In the genomic region with DNA sequence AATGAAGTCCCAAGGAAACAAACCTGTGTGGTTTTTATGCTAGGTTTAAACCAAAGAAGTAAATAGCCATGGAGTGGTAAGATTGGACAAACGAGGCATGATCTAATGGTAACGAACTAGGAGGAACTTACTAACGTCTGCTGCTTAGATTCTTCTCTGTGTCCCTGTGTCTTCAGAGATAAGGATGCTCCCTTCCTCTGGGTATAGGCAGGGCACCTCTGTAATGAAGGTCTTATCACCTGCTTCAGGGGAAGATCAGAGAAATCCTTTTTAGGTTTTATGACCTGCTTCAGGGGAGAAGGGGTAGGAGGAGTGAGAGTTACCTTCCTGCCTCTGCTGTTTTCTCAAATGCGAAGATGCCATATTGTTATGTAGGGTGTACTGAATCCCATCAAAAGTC, we compare ENCODE assay signal across 21 cellular contexts.
"Had no signal": no experiment of that assay in that cellular context is flagged by ENCODE, and none has a peak within 500 bp of the region (broad histone marks: within the 10 kb centered on the region; RNA-seq: fewer than 3 reads in every experiment).

No MANE protein-coding gene starts in this region.

- H3K27ac Mint-ChIP-seq: immature natural killer cell; stimulated activated effector memory CD8-positive, alpha-beta T cell treated with anti-CD3 and anti-CD28 coated beads, Interleukin-12 subunit alpha, Interleukin-12 subunit beta, amount 100 ng/mL, for 72 hours had no signal

- H3K4me3 Mint-ChIP-seq: endodermal cell; immature natural killer cell; nephron; stimulated activated effector memory CD8-positive, alpha-beta T cell treated with anti-CD3 and anti-CD28 coated beads, Interleukin-12 subunit alpha, Interleukin-12 subunit beta, amount 100 ng/mL, for 72 hours; type B pancreatic cell had no signal

- DNase-seq: effector CD4-positive, alpha-beta T cell; endodermal cell; erythroblast; heart right ventricle; hypothalamus; immature natural killer cell; left ventricle myocardium superior; mesenchymal stem cell; naive B cell; right cardiac atrium; stimulated activated CD4-positive, alpha-beta T cell treated with anti-CD3 and anti-CD28 coated beads, Interleukin-4, amount 100 ng/mL, for 1 hour; stimulated activated CD8-positive, alpha-beta memory T cell treated with anti-CD3 and anti-CD28 coated beads, Interleukin-4, amount 100 ng/mL, for 48 hours; stimulated activated naive CD8-positive, alpha-beta T cell treated with anti-CD3 and anti-CD28 coated beads, Interleukin-15, Interleukin-2, amounts not matched to agents 100 U/mL and 50 U/mL, for 24 hours; thyroid gland had no signal

- H3K36me3 Mint-ChIP-seq: immature natural killer cell; naive B cell; stimulated activated effector memory CD8-positive, alpha-beta T cell treated with anti-CD3 and anti-CD28 coated beads, Interleukin-12 subunit alpha, Interleukin-12 subunit beta, amount 100 ng/mL, for 72 hours; type B pancreatic cell had no signal

- H3K4me3 ChIP-seq: coronary artery, heart right ventricle, lung, smooth muscle cell, suprapubic skin, thyroid gland had no signal

- H3K9me3 Mint-ChIP-seq: endodermal cell; immature natural killer cell; naive B cell; nephron; stimulated activated effector memory CD8-positive, alpha-beta T cell treated with anti-CD3 and anti-CD28 coated beads, Interleukin-12 subunit alpha, Interleukin-12 subunit beta, amount 100 ng/mL, for 72 hours; type B pancreatic cell had no signal

- H3K4me2 ChIP-seq: smooth muscle cell had no signal

- H3K27me3 Mint-ChIP-seq: naive B cell, type B pancreatic cell had no signal

- H3K27me3 ChIP-seq: heart right ventricle, suprapubic skin, thyroid gland had no signal

- H3K4me1 Mint-ChIP-seq: naive B cell had no signal

- H3K36me3 ChIP-seq: heart right ventricle, thyroid gland had no signal

- H3K4me1 ChIP-seq: suprapubic skin, thyroid gland had no signal

- ATAC-seq: heart right ventricle; left ventricle myocardium superior; right cardiac atrium; stimulated activated effector memory CD8-positive, alpha-beta T cell treated with anti-CD3 and anti-CD28 coated beads, Interleukin-12 subunit alpha, Interleukin-12 subunit beta, amount 100 ng/mL, for 72 hours; stimulated activated naive CD8-positive, alpha-beta T cell treated with anti-CD3 and anti-CD28 coated beads, Interleukin-15, Interleukin-2, amounts not matched to agents 100 U/mL and 50 U/mL, for 24 hours had no signal

- H3K9me3 ChIP-seq: heart right ventricle, suprapubic skin, thyroid gland had no signal

- H3K27ac ChIP-seq: coronary artery, heart right ventricle, suprapubic skin, thyroid gland had no signal
